In genomic region chr7:155297517-155298287, GRCh38 we compare ENCODE assay signal across 8 cellular contexts. TPM values are rescaled to one million over a fixed set of nuclear protein-coding genes. Genes with fewer than 3 reads are reported as not detected.
A peak's percentile ranks its signal among the peaks of the same experiment; 100 is the strongest.
DNase-seq lines count a peak whose midpoint lies in the region; ATAC-seq and TF ChIP-seq lines count a peak whose summit lies in the region.

Gene INSIG1 (plus strand): TSS chr7:155297878. CDS start chr7:155298286, 408 bp downstream.

- intact Hi-C loops in PC-3 (cut with micrococcal nuclease) = loop anchor here (1.0 to 2.0 kb wide), 5 partner anchors 47 to 369 kb away; partner anchors contain the start of gene PAXIP1

- ATAC-seq in GM21526 (IDR thresholded peaks at IDR 0.05; ENCODE audit: low FRiP score, unreplicated experiment) (peak; percentile 64), PC-3 (peak; percentile 73)

- BruUV-seq in PC-3 (replicated peaks; lab: Mats Ljungman, UMichigan) = no TSS peak

- H3K4me3 ChIP-seq in PC-3 (ENCODE audit: low read length) = peak within 1 kb of the TSS; percentile 74
- peak within 1 kb of the TSS; percentile 83 for H3K4me3 ChIP-seq in epithelial cell of proximal tubule (ENCODE audit: low read depth, low read length)
- H3K4me3 ChIP-seq in muscle layer of duodenum (ENCODE audit: low read depth in 1 of 2, low read length in 2 of 2) = peak within 1 kb of the TSS; percentile 80 to 85

- no peaks in the 10 kb centered on the region for H3F3A ChIP-seq in PC-3 (ENCODE audit: low read length, unreplicated experiment)

- TF ChIP-seq CTCF in PC-3 (conservative IDR thresholded peaks at IDR 0.05; ENCODE audit: low read depth, low read length) (no peak), epithelial cell of proximal tubule (conservative IDR thresholded peaks at IDR 0.05; ENCODE audit: low read depth, low read length) (no peak)

- H3K27me3 ChIP-seq in PC-3 (ENCODE audit: low read length) (no peaks in the 10 kb centered on the region), muscle layer of duodenum (ENCODE audit: low read depth, low read length) (no peaks in the 10 kb centered on the region)

- H3K9me3 ChIP-seq in PC-3 (ENCODE audit: low read length) (no peaks in the 10 kb centered on the region), muscle layer of duodenum (ENCODE audit: control insufficient read depth in 1 of 2, low read length in 2 of 2) (no peaks in the 10 kb centered on the region)

- peak within 1 kb of the TSS; percentile 97 for H3K4me2 ChIP-seq in PC-3 (ENCODE audit: low read length)

- peak within 1 kb of the TSS; percentile 66 for H2AFZ ChIP-seq in PC-3 (ENCODE audit: low read length)

- H3K27ac ChIP-seq in PC-3 (ENCODE audit: low read length) (peak within 1 kb of the TSS; percentile 91), muscle layer of duodenum (ENCODE audit: low read length) (peak within 1 kb of the TSS; percentile 72)

- POLR2A ChIA-PET in PC-3 (lab: Charles Lee; ENCODE audit: unreplicated experiment) = interaction anchor here (0.5 to 1.0 kb wide), 4 partner anchors 68 to 287 kb away, joined by 3 to 9 read pairs (median 4); no protein-coding TSS in a partner anchor

- H3K9ac ChIP-seq in PC-3 (ENCODE audit: low read length) = peak within 1 kb of the TSS; percentile 92

- H3K4me1 ChIP-seq in PC-3 (ENCODE audit: insufficient read depth, low read length) (peaks cover 31% of the 10 kb centered on the region), muscle layer of duodenum (ENCODE audit: control insufficient read depth in 1 of 2, insufficient read depth in 2 of 2, low read length in 2 of 2) (peaks cover 14 to 19% of the 10 kb centered on the region in 2 donors)

- H3K36me3 ChIP-seq in PC-3 (ENCODE audit: low read depth, low read length) (peaks cover 8% of the 10 kb centered on the region; the same call in 1 of the 2 replicates), muscle layer of duodenum (ENCODE audit: control insufficient read depth in 1 of 2, insufficient read depth in 2 of 2, low read length in 2 of 2) (peaks cover 0 to 4% of the 10 kb centered on the region in 2 donors)

- CTCF ChIA-PET in PC-3 (lab: Charles Lee) = no interaction called here

- H4K20me1 ChIP-seq in PC-3 (ENCODE audit: low read length) = peaks cover 28% of the 10 kb centered on the region

- H3K79me2 ChIP-seq in PC-3 (ENCODE audit: low read length) = peaks cover 36% of the 10 kb centered on the region

- peak; percentile 77 for DNase-seq in DMS 273 treated with DMSO at 0.1 percent for 48 hours (lab: John Stamatoyannopoulos, UW)
- DNase-seq in HuH-7.5 (ENCODE audit: low spot score) = peak; percentile 90
- DNase-seq in PC-3 = peak; percentile 94
- peak; percentile 96 for DNase-seq in activated T-cell treated with anti-CD3 and anti-CD28 coated beads for 48 hours (ENCODE audit: low read depth)
- DNase-seq in epithelial cell of proximal tubule (ENCODE audit: low read depth) = no peak
- DNase-seq in stimulated activated CD8-positive, alpha-beta memory T cell treated with anti-CD3 and anti-CD28 coated beads, Interleukin-7, amount 100 ng/mL, for 4 hours (ENCODE audit: low read depth in 2 of 2) = peak; percentile 76 to 90

- no peaks in the 10 kb centered on the region for H3K9me2 ChIP-seq in PC-3 (replicated peaks; ENCODE audit: low read length)

RNA-seq across cellular contexts. Expression of gene INSIG1, which starts in this region (rescaled TPM):
- total RNA-seq in PC-3 (2014; rRNA removed) = 83.3 and 101 TPM in 2 replicates
- 392 and 505 TPM in 2 replicates for total RNA-seq in epithelial cell of proximal tubule
